In the genomic region with DNA sequence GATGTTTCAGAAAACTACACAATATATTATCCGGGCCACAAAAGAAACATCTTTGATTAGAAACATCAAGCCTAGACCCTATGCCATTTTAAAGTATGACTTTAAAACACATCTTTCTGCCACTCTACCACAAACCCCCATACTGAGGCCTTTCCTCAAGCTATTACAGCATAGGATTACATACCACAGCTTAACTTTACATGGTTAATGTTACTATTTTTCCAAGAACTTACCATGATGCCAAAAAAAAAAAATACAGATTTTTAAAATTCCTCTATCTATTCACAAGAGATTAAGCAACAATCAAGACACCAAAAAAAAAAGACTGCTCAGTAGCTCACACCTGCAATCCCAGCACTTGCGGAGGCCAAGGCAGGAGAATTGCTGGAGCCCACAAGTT, we compare ENCODE assay signal across 17 cellular contexts. TPM values are rescaled to one million over a fixed set of nuclear protein-coding genes. Genes with fewer than 3 reads are reported as not detected.
DNase-seq lines count a peak whose midpoint lies in the region; ATAC-seq and TF ChIP-seq lines count a peak whose summit lies in the region.
"Had no signal": no experiment of that assay in that cellular context is flagged by ENCODE, and none has a peak within 500 bp of the region (broad histone marks: within the 10 kb centered on the region; RNA-seq: fewer than 3 reads in every experiment).

No MANE protein-coding gene starts in this region.

- H3K36me3 ChIP-seq in left ventricle myocardium inferior, result no peaks in the 10 kb centered on the region
- H3K36me3 ChIP-seq: HAP-1 had no signal

- DNase-seq in left ventricle myocardium inferior (no peak), right cardiac atrium (no peak), amniotic epithelial cell (ENCODE audit: low read depth) (peak; percentile 42), fibroblast of pulmonary artery (ENCODE audit: low read depth) (peak; percentile 21), endothelial cell (ENCODE audit: low spot score) (no peak), mesothelial cell of epicardium (ENCODE audit: low spot score in 2 of 2, unreplicated experiment in 2 of 2) (no peak), NCI-H1436 (lab: John Stamatoyannopoulos, UW) (no peak), HEK293T (ENCODE audit: extremely low spot score) (no peak)
- DNase-seq: DMS 273 treated with DMSO at 0.1 percent for 48 hours, MV-4-11, NCI-H1417 treated with DMSO at 0.1 percent for 48 hours, NCI-H2029 treated with DMSO at 0.1 percent for 48 hours, NCI-H748 treated with DMSO at 0.1 percent for 48 hours, OCI-M1, SIG-M5 had no signal

- H3K27ac Mint-ChIP-seq in endothelial cell (ENCODE audit: unreplicated experiment) (no peak overlapping the region), mesothelial cell of epicardium (no peak overlapping the region)

- no peak overlapping the region for H3K4me3 Mint-ChIP-seq in endothelial cell (ENCODE audit: unreplicated experiment)
- H3K4me3 Mint-ChIP-seq in mesothelial cell of epicardium, result no peak overlapping the region

- no peak for ATAC-seq in right cardiac atrium

- no peaks in the 10 kb centered on the region for H3K27me3 ChIP-seq in left ventricle myocardium inferior (ENCODE audit: low read depth)
- H3K27me3 ChIP-seq in right cardiac atrium (ENCODE audit: control insufficient read depth, insufficient read depth), result no peaks in the 10 kb centered on the region

- CTCF ChIA-PET in HEK293T (lab: Yijun Ruan, JAX), result interaction anchor here (0.7 kb wide), 1 partner anchor 50 kb away, joined by 9 read pairs; the partner anchor contains the start of gene DUSP19

- peak overlapping the region; percentile 59 for H3K27ac ChIP-seq in left ventricle myocardium inferior (replicated peaks)
- no peak overlapping the region for H3K27ac ChIP-seq in right cardiac atrium (ENCODE audit: low read length)
- H3K27ac ChIP-seq: C4-2B had no signal

- TF ChIP-seq CTCF in left ventricle myocardium inferior (IDR thresholded peaks at IDR 0.05; ENCODE audit: borderline replicate concordance) (no peak), fibroblast of pulmonary artery (IDR thresholded peaks at IDR 0.05; ENCODE audit: low read length, missing control alignments) (no peak), endothelial cell (IDR thresholded peaks at IDR 0.05; ENCODE audit: unreplicated experiment) (no peak), mesothelial cell of epicardium (IDR thresholded peaks at IDR 0.05; ENCODE audit: unreplicated experiment) (no peak)

- H3K4me1 ChIP-seq in left ventricle myocardium inferior (peaks cover 99% of the 10 kb centered on the region), right cardiac atrium (ENCODE audit: control insufficient read depth, insufficient read depth, low read length) (no peaks in the 10 kb centered on the region)

- no peaks in the 10 kb centered on the region for H3K9me3 Mint-ChIP-seq in endothelial cell (ENCODE audit: unreplicated experiment)
- H3K9me3 Mint-ChIP-seq in mesothelial cell of epicardium, result no peaks in the 10 kb centered on the region

- POLR2A ChIA-PET in HEK293T (lab: Yijun Ruan, JAX), result no interaction called here

- peaks cover 29% of the 10 kb centered on the region for H3K4me1 Mint-ChIP-seq in endothelial cell (ENCODE audit: unreplicated experiment)
- H3K4me1 Mint-ChIP-seq in mesothelial cell of epicardium, result peaks cover 25% of the 10 kb centered on the region

- WGBS in right cardiac atrium, result 92% methylated on average over 2 of the region's 2 CpGs

- intact Hi-C loops in left ventricle myocardium inferior (cut with micrococcal nuclease) (no loop called here), right cardiac atrium (cut with DNase I) (no loop called here)

- H3K9me3 ChIP-seq in left ventricle myocardium inferior (replicated peaks) (no peaks in the 10 kb centered on the region), right cardiac atrium (ENCODE audit: control insufficient read depth, low read length) (no peaks in the 10 kb centered on the region)
- H3K9me3 ChIP-seq: HAP-1 had no signal

- H3K4me3 ChIP-seq in left ventricle myocardium inferior (no peak overlapping the region), right cardiac atrium (ENCODE audit: low read length) (no peak overlapping the region), fibroblast of pulmonary artery (replicated peaks; ENCODE audit: low read depth, low read length) (no peak overlapping the region)
- H3K4me3 ChIP-seq: HAP-1 had no signal

- H3K27me3 Mint-ChIP-seq in endothelial cell (ENCODE audit: unreplicated experiment), result peaks cover 3% of the 10 kb centered on the region
- H3K27me3 Mint-ChIP-seq in mesothelial cell of epicardium (ENCODE audit: low read depth), result no peaks in the 10 kb centered on the region

- H3K36me3 Mint-ChIP-seq in endothelial cell (ENCODE audit: low read depth, unreplicated experiment) (no peaks in the 10 kb centered on the region), mesothelial cell of epicardium (no peaks in the 10 kb centered on the region)

TF ChIP-seq in HEK293T, 16 proteins besides CTCF, POLR2A, EP300 and RAD21:
- TF ChIP-seq SP1 (IDR thresholded peaks at IDR 0.05) (no peak), PKNOX1 (IDR thresholded peaks at IDR 0.05) (no peak), BHLHE40 (IDR thresholded peaks at IDR 0.05; ENCODE audit: borderline replicate concordance) (no peak), CTBP1 (IDR thresholded peaks at IDR 0.05; ENCODE audit: borderline replicate concordance) (no peak), L3MBTL2 (conservative IDR thresholded peaks at IDR 0.05) (no peak), NFRKB (IDR thresholded peaks at IDR 0.05) (no peak), ARNT (IDR thresholded peaks at IDR 0.05) (no peak), HDGF (IDR thresholded peaks at IDR 0.05; ENCODE audit: borderline replicate concordance) (no peak), FOXM1 (IDR thresholded peaks at IDR 0.05; ENCODE audit: borderline replicate concordance) (no peak), TARDBP (IDR thresholded peaks at IDR 0.05) (no peak), LEF1 (IDR thresholded peaks at IDR 0.05; ENCODE audit: borderline replicate concordance) (no peak), FOXA1 (IDR thresholded peaks at IDR 0.05) (no peak), ZNF384 (IDR thresholded peaks at IDR 0.05) (no peak), SUZ12 (IDR thresholded peaks at IDR 0.05) (no peak), ELF4 (IDR thresholded peaks at IDR 0.05) (no peak), FOXK2 (IDR thresholded peaks at IDR 0.05) (no peak)
TF ChIP-seq in HEK293T: peak in this region for 0.

RNA-seq across cellular contexts. Expression of gene NCKAP1, which starts 9.0 kb away (rescaled TPM):
- total RNA-seq in left ventricle myocardium inferior (142 TPM), right cardiac atrium (100 to 1,000 TPM; 131 to 158 (median 140) TPM), endothelial cell (ENCODE audit: unreplicated experiment) (171 TPM), mesothelial cell of epicardium (98.9 to 106 TPM (median 104 TPM) in 3 replicates)
- polyA plus RNA-seq in right cardiac atrium, result 63.0 TPM

RNA-seq across cellular contexts. Expression of gene DUSP19, which starts 49.3 kb away (rescaled TPM):
- total RNA-seq in left ventricle myocardium inferior, result 11.4 TPM
- 10 to 100 TPM in 3 of 4 donors, 1 to 10 TPM in 1; 7.5 to 16.6 (median 12.3) TPM for total RNA-seq in right cardiac atrium
- 6.7 TPM for polyA plus RNA-seq in right cardiac atrium
- 2.4 TPM for total RNA-seq in endothelial cell (ENCODE audit: unreplicated experiment)
- 3.5 to 4.3 TPM (median 4.3 TPM) in 3 replicates for total RNA-seq in mesothelial cell of epicardium

Comparison
In these comparisons a context has a peak if more than half of its experiments do, and no peak if none do; other contexts are left out.
1. DNase-seq: peak in amniotic epithelial cell (single experiment) and fibroblast of pulmonary artery (single experiment); none in left ventricle myocardium inferior (single experiment), right cardiac atrium (0 of 3), endothelial cell (single experiment), mesothelial cell of epicardium (0 of 2), NCI-H1436 (single experiment) and HEK293T (single experiment).